Comparison of ENCODE assay signal across 8 cellular contexts in the genomic region with DNA sequence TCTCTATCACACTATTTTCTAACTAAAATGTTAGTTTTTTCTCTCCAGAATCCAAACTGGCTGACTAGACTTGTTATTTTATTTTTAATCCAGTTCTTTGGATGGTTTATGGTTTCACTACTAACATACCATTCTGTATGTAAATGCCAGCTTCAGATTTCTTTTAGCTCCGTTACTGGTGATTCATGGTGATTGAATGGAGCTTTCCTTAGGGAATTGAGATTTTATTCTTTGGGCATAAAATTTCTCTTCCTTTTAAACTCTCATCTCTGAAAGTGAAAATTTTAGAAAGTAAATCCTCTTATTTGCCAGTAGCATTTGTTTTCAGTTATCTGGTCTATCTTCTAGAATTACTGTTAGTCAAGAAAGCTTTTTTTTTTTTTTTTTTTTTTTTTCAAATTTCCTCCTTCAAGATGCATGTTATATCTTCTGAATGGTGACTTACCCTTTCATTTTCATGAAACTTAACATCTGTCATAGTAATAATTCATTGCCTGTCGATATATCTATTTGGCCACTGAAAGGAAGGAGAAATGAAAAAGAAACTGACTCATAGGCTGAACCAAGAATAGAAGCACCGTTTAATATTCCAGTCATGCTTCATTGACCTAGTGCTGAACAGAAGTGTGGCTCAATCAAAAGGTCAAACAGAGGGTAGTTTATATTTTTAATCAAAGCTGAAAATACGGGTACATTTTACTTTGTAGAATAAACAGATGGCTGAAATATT.
DNase-seq lines count a peak whose midpoint lies in the region; ATAC-seq and TF ChIP-seq lines count a peak whose summit lies in the region.

No MANE protein-coding gene starts in this region.

- POLR2A ChIA-PET in RWPE1 (lab: Yijun Ruan, JAX; ENCODE audit: low non-redundant PET) = no interaction called here

- peak; percentile 22 to 39 for DNase-seq in Kasumi-1 (lab: John Stamatoyannopoulos, UW)
- no peak for DNase-seq in effector memory CD8-positive, alpha-beta T cell
- no peak for DNase-seq in Ammon's horn (ENCODE audit: low spot score)
- DNase-seq in RWPE1 (ENCODE audit: low spot score) = no peak
- no peak for DNase-seq in T1000 (lab: John Stamatoyannopoulos, UW)
- no peak for DNase-seq in NCI-H1694 (lab: John Stamatoyannopoulos, UW)

- no peaks in the 10 kb centered on the region for H3K36me3 Mint-ChIP-seq in effector memory CD8-positive, alpha-beta T cell (ENCODE audit: insufficient read depth)

- CTCF ChIA-PET in RWPE1 (lab: Yijun Ruan, JAX) = no interaction called here

- no peaks in the 10 kb centered on the region for H3K27me3 Mint-ChIP-seq in effector memory CD8-positive, alpha-beta T cell

- H3K4me1 Mint-ChIP-seq in effector memory CD8-positive, alpha-beta T cell (ENCODE audit: low read depth in 2 of 2) = peaks cover 27 to 38% of the 10 kb centered on the region in 2 donors

- peak overlapping the region in 1 of 2 donors; percentile 49 for H3K4me3 Mint-ChIP-seq in effector memory CD8-positive, alpha-beta T cell

- ATAC-seq in GM18517 (IDR thresholded peaks at IDR 0.05; ENCODE audit: unreplicated experiment) = peak; percentile 93
- ATAC-seq in GM21786 (IDR thresholded peaks at IDR 0.05; ENCODE audit: unreplicated experiment) = peak; percentile 84
- ATAC-seq in effector memory CD8-positive, alpha-beta T cell (replicated peaks) = peak; percentile 47

- H3K27ac Mint-ChIP-seq in effector memory CD8-positive, alpha-beta T cell = no peak overlapping the region

- no peaks in the 10 kb centered on the region for H3K9me3 Mint-ChIP-seq in effector memory CD8-positive, alpha-beta T cell

- TF ChIP-seq CTCF in RWPE1 (conservative IDR thresholded peaks at IDR 0.05; ENCODE audit: low read depth) = no peak

- no peak overlapping the region for H3K27ac ChIP-seq in RWPE1

Comparison
In these comparisons a context has a peak if more than half of its experiments do, and no peak if none do; other contexts are left out.
1. DNase-seq: peak in Kasumi-1 (2 of 2); none in effector memory CD8-positive, alpha-beta T cell (0 of 3), Ammon's horn (single experiment), RWPE1 (single experiment), T1000 (single experiment) and NCI-H1694 (single experiment).
2. Peak in every context shown above with its lines, with median percentiles within 50 percentile points of each other: ATAC-seq.